Comparison of ENCODE assay signal across 25 cellular contexts in the genomic region with DNA sequence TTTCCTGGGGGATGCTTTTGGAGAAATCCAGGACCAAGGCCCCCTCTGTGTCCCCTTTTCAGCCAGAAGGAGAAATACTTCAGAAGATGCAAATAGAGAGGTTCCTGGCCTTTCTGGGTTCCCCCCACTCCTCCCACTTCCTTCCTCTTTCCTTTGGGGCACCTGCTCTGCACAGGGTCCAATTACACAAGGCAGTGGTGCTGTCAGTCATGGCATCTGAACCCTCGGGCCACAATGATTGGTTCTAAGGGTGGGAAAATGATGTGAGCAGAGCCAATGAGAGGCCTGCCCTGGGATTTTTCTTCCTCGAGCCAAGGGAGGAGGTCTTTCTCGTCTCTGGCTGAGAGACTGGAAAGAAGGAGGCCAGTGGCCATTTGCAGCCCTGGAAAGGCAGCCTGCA.
"Had no signal": no experiment of that assay in that cellular context is flagged by ENCODE, and none has a peak within 500 bp of the region (broad histone marks: within the 10 kb centered on the region; RNA-seq: fewer than 3 reads in every experiment).

No MANE protein-coding gene starts in this region.

- DNase-seq: activated B cell treated with CpG ODN at 0.5 μM for 24 hours; activated CD4-positive, alpha-beta T cell treated with anti-CD3 and anti-CD28 coated beads for 36 hours; activated CD4-positive, alpha-beta T cell treated with anti-CD3 and anti-CD28 coated beads, Interleukin-2, amount 50 U/mL, for 4 hours; activated CD8-positive, alpha-beta memory T cell treated with anti-CD3 and anti-CD28 coated beads for 24 hours; activated CD8-positive, alpha-beta memory T cell treated with anti-CD3 and anti-CD28 coated beads, Interleukin-2, amount 50 U/mL, for 4 hours; activated naive CD8-positive, alpha-beta T cell treated with anti-CD3 and anti-CD28 coated beads for 36 hours; activated T-cell treated with anti-CD3 and anti-CD28 coated beads, Interleukin-2, amount 50 U/mL, for 24 hours; esophagus squamous epithelium; gastrocnemius medialis; hippocampal formation; left ventricle myocardium superior; right cardiac atrium; stimulated activated CD4-positive, alpha-beta T cell treated with anti-CD3 and anti-CD28 coated beads, Interleukin-1b, Interleukin-23, amount 100 ng/mL, for 48 hours; stimulated activated naive CD8-positive, alpha-beta T cell treated with anti-CD3 and anti-CD28 coated beads, Interleukin-15, amount 100 ng/mL, for 72 hours; trophoblast cell had no signal

- H3K4me1 ChIP-seq: breast epithelium, esophagus squamous epithelium, gastrocnemius medialis, parathyroid adenoma, vagina had no signal

- H3K4me3 ChIP-seq: breast epithelium, dorsolateral prefrontal cortex, esophagus squamous epithelium, gastrocnemius medialis, skin epidermis, vagina had no signal

- H3K27ac ChIP-seq: breast epithelium, esophagus squamous epithelium, gastrocnemius medialis, neutrophil, parathyroid adenoma, skin epidermis, vagina had no signal

- FAIRE-seq: astrocyte, colon had no signal

- H3K79me2 ChIP-seq: parathyroid adenoma had no signal

- H3K9ac ChIP-seq: parathyroid adenoma had no signal

- H2AFZ ChIP-seq: parathyroid adenoma had no signal

- H3K9me3 ChIP-seq: esophagus squamous epithelium, gastrocnemius medialis, neutrophil, vagina had no signal

- H3K36me3 ChIP-seq: breast epithelium, esophagus squamous epithelium, gastrocnemius medialis, neutrophil, vagina had no signal

- H3K27me3 ChIP-seq: gastrocnemius medialis, vagina had no signal

- ATAC-seq: activated CD4-positive, alpha-beta T cell treated with anti-CD3 and anti-CD28 coated beads for 36 hours; activated T-helper 17 cell treated with anti-CD3 and anti-CD28 coated beads, Interleukin-2, amount 50 U/mL, for 72 hours; gastrocnemius medialis; left ventricle myocardium superior; natural killer cell treated with Interleukin-12 subunit alpha and Interleukin-12 subunit beta and Interleukin-15 and Interleukin-18, amount 100 ng/mL, for 72 hours; right cardiac atrium; stimulated activated naive CD8-positive, alpha-beta T cell treated with anti-CD3 and anti-CD28 coated beads, Interleukin-15, amount 100 ng/mL, for 72 hours had no signal
